Comparison of ENCODE assay signal across 15 cellular contexts in the genomic region with DNA sequence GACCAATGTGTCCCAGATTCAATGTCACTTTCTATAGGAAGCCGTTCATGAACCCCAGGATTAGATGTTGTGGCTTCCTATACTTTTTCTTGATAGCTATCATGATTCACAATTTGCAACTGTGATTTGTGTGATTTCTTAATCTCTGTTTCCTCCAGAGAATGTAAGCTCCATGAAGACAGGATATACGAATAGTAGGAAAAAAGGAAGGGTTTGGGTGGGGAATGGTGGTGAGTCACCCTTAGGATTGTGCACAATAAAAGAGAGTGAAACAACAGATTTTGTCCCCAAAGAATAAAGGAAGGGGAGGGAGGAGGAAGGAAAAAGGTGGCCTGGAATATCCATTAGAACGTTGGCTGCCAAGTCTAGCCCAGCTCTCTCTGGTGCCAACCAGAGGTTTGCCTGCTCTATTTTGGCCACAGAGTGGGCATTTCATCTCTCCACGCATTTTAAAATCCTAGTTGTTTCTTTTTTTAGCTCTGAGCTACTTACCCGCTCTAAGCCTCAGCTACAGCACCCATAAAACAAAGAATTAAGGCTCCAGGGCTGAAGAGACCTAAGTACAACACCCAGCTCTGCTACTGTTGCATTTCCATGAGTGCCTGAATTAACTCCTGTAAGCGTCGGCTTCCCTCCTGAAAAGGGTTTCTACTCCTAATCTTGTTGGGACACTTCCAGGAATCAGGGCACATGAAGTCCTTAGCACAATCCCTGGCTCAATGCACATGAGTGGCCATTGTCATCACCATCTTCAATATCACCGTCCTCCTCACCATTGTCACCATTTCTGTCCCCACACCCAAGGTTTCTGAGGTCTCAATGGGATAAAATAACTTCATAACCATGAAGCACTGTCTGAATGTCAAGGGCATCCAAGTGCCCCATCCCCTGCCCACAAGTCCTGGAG.
"Had no signal": no experiment of that assay in that cellular context is flagged by ENCODE, and none has a peak within 500 bp of the region (broad histone marks: within the 10 kb centered on the region; RNA-seq: fewer than 3 reads in every experiment).

No MANE protein-coding gene starts in this region.

- FAIRE-seq: endometrium, keratinocyte, small intestine had no signal

- H3K27me3 ChIP-seq: gastrocnemius medialis, tibial artery, upper lobe of left lung, vagina had no signal

- H3K36me3 Mint-ChIP-seq: immature natural killer cell had no signal

- H3K27me3 Mint-ChIP-seq: stimulated activated naive CD8-positive, alpha-beta T cell treated with anti-CD3 and anti-CD28 coated beads, Interleukin-15, Interleukin-2, amounts not matched to agents 100 ng/mL and 50 ng/mL, for 24 hours had no signal

- H3K4me1 ChIP-seq: gastrocnemius medialis, vagina had no signal

- H3K27ac Mint-ChIP-seq: immature natural killer cell; naive thymus-derived CD4-positive, alpha-beta T cell; stimulated activated naive CD8-positive, alpha-beta T cell treated with anti-CD3 and anti-CD28 coated beads, Interleukin-15, Interleukin-2, amounts not matched to agents 100 ng/mL and 50 ng/mL, for 24 hours had no signal

- H3K27ac ChIP-seq: gastrocnemius medialis, tibial artery, upper lobe of left lung, vagina had no signal

- DNase-seq: effector memory CD4-positive, alpha-beta T cell; gastrocnemius medialis; immature natural killer cell; naive thymus-derived CD4-positive, alpha-beta T cell; posterior cingulate gyrus; small intestine; stimulated activated CD4-positive, alpha-beta T cell treated with anti-CD3 and anti-CD28 coated beads, Interleukin-2, amount 100 ng/mL, for 48 hours; tibial artery; upper lobe of left lung had no signal

- H3K9me3 Mint-ChIP-seq: immature natural killer cell; naive thymus-derived CD4-positive, alpha-beta T cell; stimulated activated naive CD8-positive, alpha-beta T cell treated with anti-CD3 and anti-CD28 coated beads, Interleukin-15, Interleukin-2, amounts not matched to agents 100 ng/mL and 50 ng/mL, for 24 hours had no signal

- H3K4me1 Mint-ChIP-seq: immature natural killer cell; naive thymus-derived CD4-positive, alpha-beta T cell had no signal

- H3K36me3 ChIP-seq: gastrocnemius medialis, tibial artery, upper lobe of left lung, vagina had no signal

- ATAC-seq: esophagus mucosa; gastrocnemius medialis; naive thymus-derived CD4-positive, alpha-beta T cell had no signal

- H3K4me3 ChIP-seq: gastrocnemius medialis, tibial artery, upper lobe of left lung, vagina had no signal

- H3K4me3 Mint-ChIP-seq: immature natural killer cell; naive thymus-derived CD4-positive, alpha-beta T cell; neural crest cell; stimulated activated naive CD8-positive, alpha-beta T cell treated with anti-CD3 and anti-CD28 coated beads, Interleukin-15, Interleukin-2, amounts not matched to agents 100 ng/mL and 50 ng/mL, for 24 hours had no signal

- H3K9me3 ChIP-seq: gastrocnemius medialis, tibial artery, upper lobe of left lung, vagina had no signal
